Comparison of ENCODE assay signal across 9 cellular contexts in genomic region chr5:114101153-114101552, GRCh38.
DNase-seq lines count a peak whose midpoint lies in the region; ATAC-seq and TF ChIP-seq lines count a peak whose summit lies in the region.
"Had no signal": no experiment of that assay in that cellular context is flagged by ENCODE, and none has a peak within 500 bp of the region (broad histone marks: within the 10 kb centered on the region; RNA-seq: fewer than 3 reads in every experiment).

No MANE protein-coding gene starts in this region.

- H2AFZ ChIP-seq in OCI-LY3 (ENCODE audit: low read depth, low read length), result no peak overlapping the region

- H3K27ac ChIP-seq in OCI-LY3 (ENCODE audit: low read length) (no peak overlapping the region), tibial nerve (no peak overlapping the region)
- H3K27ac ChIP-seq: BLaER1 treated with 17β-estradiol and CSF1 and Interleukin-3, amounts not matched to agents 10 nM and 100 nM had no signal

- peaks cover 3% of the 10 kb centered on the region; the same call in 1 of the 2 replicates for H3K4me1 ChIP-seq in OCI-LY3 (ENCODE audit: low read length)
- no peaks in the 10 kb centered on the region for H3K4me1 ChIP-seq in tibial nerve
- H3K4me1 ChIP-seq: BLaER1 treated with 17β-estradiol and CSF1 and Interleukin-3, amounts not matched to agents 10 nM and 100 nM had no signal

- no peak overlapping the region for H3K9ac ChIP-seq in OCI-LY3 (ENCODE audit: low read length)
- H3K9ac ChIP-seq: BLaER1 treated with 17β-estradiol and CSF1 and Interleukin-3, amounts not matched to agents 10 nM and 100 nM had no signal

- no peaks in the 10 kb centered on the region for H4K20me1 ChIP-seq in OCI-LY3 (ENCODE audit: insufficient read depth, low read length)
- H4K20me1 ChIP-seq: BLaER1 treated with 17β-estradiol and CSF1 and Interleukin-3, amounts not matched to agents 10 nM and 100 nM had no signal

- no peak for TF ChIP-seq EP300 in tibial nerve (IDR thresholded peaks at IDR 0.05)

- WGBS in tibial nerve, 2 donors, result 54 to 55% methylated on average over 3 of the region's 3 CpGs

- no peak for TF ChIP-seq POLR2A in tibial nerve (IDR thresholded peaks at IDR 0.05)

- peak; percentile 65 for ATAC-seq in HG02623 (IDR thresholded peaks at IDR 0.05; ENCODE audit: unreplicated experiment)

- DNase-seq in NCI-H1694 (lab: John Stamatoyannopoulos, UW), result peak; percentile 75
- DNase-seq in NCI-H1694 treated with DMSO at 0.1 percent for 48 hours (lab: John Stamatoyannopoulos, UW), result no peak
- DNase-seq in fibroblast of the aortic adventitia (ENCODE audit: low read depth), result peak; percentile 33
- DNase-seq in tibial nerve (ENCODE audit: low spot score in 2 of 2), result no peak
- DNase-seq in NCI-H524 treated with DMSO at 0.1 percent for 48 hours (lab: John Stamatoyannopoulos, UW), result no peak
- no peak for DNase-seq in activated gamma-delta T cell treated with Interleukin-2 at 50 U/mL for 16 hours

- H3K4me2 ChIP-seq in OCI-LY3 (ENCODE audit: low read length), result no peak overlapping the region
- H3K4me2 ChIP-seq: BLaER1 treated with 17β-estradiol and CSF1 and Interleukin-3, amounts not matched to agents 10 nM and 100 nM had no signal

- H3K27me3 ChIP-seq in OCI-LY3 (ENCODE audit: low read depth, low read length) (no peaks in the 10 kb centered on the region), tibial nerve (no peaks in the 10 kb centered on the region)
- H3K27me3 ChIP-seq: BLaER1 treated with 17β-estradiol and CSF1 and Interleukin-3, amounts not matched to agents 10 nM and 100 nM had no signal

- TF ChIP-seq CTCF in OCI-LY3 (IDR thresholded peaks at IDR 0.05; ENCODE audit: low read depth, low read length) (peak; percentile 45), fibroblast of the aortic adventitia (IDR thresholded peaks at IDR 0.05; ENCODE audit: insufficient read depth, low read length) (peak; percentile 36), tibial nerve (IDR thresholded peaks at IDR 0.05) (peak in 3 of 5 experiments; percentile 11 to 35 (median 30))

- H3K36me3 ChIP-seq in OCI-LY3 (replicated peaks; ENCODE audit: low read depth, low read length), result no peaks in the 10 kb centered on the region
- H3K36me3 ChIP-seq in tibial nerve, result no peaks in the 10 kb centered on the region
- H3K36me3 ChIP-seq: BLaER1 treated with 17β-estradiol and CSF1 and Interleukin-3, amounts not matched to agents 10 nM and 100 nM had no signal

- H3K9me3 ChIP-seq in OCI-LY3 (ENCODE audit: insufficient read depth, low read length) (no peaks in the 10 kb centered on the region), tibial nerve (no peaks in the 10 kb centered on the region)
- H3K9me3 ChIP-seq: BLaER1 treated with 17β-estradiol and CSF1 and Interleukin-3, amounts not matched to agents 10 nM and 100 nM had no signal

- H3K79me2 ChIP-seq in OCI-LY3 (ENCODE audit: low read length), result no peaks in the 10 kb centered on the region

- H3K4me3 ChIP-seq in OCI-LY3 (ENCODE audit: low read length) (no peak overlapping the region), fibroblast of the aortic adventitia (ENCODE audit: low read depth, low read length) (no peak overlapping the region), tibial nerve (no peak overlapping the region)
- H3K4me3 ChIP-seq: BLaER1 treated with 17β-estradiol and CSF1 and Interleukin-3, amounts not matched to agents 10 nM and 100 nM had no signal

Comparison
In these comparisons a context has a peak if more than half of its experiments do, and no peak if none do; other contexts are left out.
1. DNase-seq: peak in NCI-H1694 (single experiment) and fibroblast of the aortic adventitia (single experiment); none in NCI-H1694 treated with DMSO at 0.1 percent for 48 hours (single experiment), tibial nerve (0 of 2), NCI-H524 treated with DMSO at 0.1 percent for 48 hours (single experiment) and activated gamma-delta T cell treated with Interleukin-2 at 50 U/mL for 16 hours (single experiment).
2. Peak in every context shown above with its lines, with median percentiles within 50 percentile points of each other: CTCF ChIP-seq.